Comparison of ENCODE assay signal across 1 cellular context in genomic region chr3:190034446-190034845, GRCh38.
TF ChIP-seq lines count a peak whose summit lies in the region.

No MANE protein-coding gene starts in this region.

TF ChIP-seq in GM23338, 12 proteins besides CTCF, POLR2A, EP300 and RAD21 (continued from another document):
- TF ChIP-seq, protein P1, sequence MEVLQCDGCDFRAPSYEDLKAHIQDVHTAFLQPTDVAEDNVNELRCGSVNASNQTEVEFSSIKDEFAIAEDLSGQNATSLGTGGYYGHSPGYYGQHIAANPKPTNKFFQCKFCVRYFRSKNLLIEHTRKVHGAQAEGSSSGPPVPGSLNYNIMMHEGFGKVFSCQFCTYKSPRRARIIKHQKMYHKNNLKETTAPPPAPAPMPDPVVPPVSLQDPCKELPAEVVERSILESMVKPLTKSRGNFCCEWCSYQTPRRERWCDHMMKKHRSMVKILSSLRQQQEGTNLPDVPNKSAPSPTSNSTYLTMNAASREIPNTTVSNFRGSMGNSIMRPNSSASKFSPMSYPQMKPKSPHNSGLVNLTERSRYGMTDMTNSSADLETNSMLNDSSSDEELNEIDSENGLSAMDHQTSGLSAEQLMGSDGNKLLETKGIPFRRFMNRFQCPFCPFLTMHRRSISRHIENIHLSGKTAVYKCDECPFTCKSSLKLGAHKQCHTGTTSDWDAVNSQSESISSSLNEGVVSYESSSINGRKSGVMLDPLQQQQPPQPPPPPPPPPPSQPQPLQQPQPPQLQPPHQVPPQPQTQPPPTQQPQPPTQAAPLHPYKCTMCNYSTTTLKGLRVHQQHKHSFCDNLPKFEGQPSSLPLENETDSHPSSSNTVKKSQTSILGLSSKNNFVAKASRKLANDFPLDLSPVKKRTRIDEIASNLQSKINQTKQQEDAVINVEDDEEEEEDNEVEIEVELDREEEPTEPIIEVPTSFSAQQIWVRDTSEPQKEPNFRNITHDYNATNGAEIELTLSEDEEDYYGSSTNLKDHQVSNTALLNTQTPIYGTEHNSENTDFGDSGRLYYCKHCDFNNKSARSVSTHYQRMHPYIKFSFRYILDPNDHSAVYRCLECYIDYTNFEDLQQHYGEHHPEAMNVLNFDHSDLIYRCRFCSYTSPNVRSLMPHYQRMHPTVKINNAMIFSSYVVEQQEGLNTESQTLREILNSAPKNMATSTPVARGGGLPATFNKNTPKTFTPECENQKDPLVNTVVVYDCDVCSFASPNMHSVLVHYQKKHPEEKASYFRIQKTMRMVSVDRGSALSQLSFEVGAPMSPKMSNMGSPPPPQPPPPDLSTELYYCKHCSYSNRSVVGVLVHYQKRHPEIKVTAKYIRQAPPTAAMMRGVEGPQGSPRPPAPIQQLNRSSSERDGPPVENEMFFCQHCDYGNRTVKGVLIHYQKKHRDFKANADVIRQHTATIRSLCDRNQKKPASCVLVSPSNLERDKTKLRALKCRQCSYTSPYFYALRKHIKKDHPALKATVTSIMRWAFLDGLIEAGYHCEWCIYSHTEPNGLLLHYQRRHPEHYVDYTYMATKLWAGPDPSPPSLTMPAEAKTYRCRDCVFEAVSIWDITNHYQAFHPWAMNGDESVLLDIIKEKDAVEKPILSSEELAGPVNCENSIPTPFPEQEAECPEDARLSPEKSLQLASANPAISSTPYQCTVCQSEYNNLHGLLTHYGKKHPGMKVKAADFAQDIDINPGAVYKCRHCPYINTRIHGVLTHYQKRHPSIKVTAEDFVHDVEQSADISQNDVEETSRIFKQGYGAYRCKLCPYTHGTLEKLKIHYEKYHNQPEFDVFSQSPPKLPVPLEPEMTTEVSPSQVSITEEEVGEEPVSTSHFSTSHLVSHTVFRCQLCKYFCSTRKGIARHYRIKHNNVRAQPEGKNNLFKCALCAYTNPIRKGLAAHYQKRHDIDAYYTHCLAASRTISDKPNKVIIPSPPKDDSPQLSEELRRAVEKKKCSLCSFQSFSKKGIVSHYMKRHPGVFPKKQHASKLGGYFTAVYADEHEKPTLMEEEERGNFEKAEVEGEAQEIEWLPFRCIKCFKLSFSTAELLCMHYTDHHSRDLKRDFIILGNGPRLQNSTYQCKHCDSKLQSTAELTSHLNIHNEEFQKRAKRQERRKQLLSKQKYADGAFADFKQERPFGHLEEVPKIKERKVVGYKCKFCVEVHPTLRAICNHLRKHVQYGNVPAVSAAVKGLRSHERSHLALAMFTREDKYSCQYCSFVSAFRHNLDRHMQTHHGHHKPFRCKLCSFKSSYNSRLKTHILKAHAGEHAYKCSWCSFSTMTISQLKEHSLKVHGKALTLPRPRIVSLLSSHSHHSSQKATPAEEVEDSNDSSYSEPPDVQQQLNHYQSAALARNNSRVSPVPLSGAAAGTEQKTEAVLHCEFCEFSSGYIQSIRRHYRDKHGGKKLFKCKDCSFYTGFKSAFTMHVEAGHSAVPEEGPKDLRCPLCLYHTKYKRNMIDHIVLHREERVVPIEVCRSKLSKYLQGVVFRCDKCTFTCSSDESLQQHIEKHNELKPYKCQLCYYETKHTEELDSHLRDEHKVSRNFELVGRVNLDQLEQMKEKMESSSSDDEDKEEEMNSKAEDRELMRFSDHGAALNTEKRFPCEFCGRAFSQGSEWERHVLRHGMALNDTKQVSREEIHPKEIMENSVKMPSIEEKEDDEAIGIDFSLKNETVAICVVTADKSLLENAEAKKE (CRISPR knock-in tag; IDR thresholded peaks at IDR 0.05): no peak
- no peak for TF ChIP-seq ZNF331 (CRISPR knock-in tag; IDR thresholded peaks at IDR 0.05; ENCODE audit: low read depth)
